In the genomic region with DNA sequence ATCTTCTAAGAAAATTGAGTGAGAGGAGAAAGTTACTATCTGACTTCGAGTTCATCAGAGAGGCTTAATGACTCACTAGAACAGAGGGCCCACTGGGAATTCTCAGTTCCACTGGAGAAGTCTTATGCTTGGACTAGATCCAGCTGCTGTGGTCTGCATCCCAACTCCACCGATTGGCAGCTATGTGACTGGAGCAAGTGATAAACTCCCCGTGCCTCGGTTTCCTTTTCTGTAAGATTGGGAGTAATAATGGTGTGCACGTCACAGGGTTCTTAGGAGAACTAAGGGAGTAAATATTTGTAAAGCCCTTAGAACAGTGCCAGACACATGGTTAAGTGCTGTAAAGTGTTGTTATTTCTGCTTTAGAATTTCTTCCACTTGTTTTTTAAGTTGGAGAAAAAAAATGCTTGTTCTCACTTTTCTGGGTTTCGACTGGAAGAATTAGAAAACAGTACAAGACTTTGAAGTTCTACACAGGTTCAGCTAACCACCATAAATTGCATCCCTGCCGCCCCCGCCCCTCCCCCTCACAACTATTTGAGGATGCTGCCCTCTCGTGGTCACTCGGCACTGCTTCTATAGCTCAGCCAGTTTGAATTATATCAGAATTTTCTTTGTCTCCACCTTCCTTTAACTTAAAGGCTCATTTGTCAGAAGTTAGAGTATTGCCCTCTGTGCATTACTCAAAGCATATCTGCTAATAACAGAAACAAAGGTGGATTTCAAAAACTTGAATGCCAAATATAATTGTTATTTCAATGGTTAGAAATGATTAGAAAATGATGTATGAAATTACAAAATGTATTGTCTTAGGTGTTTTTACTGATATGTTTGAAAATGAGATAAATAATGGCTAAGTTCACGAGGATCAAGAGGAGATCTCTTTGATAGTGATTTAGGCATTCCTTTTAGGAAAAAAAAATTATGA, we compare ENCODE assay signal across 8 cellular contexts.
DNase-seq lines count a peak whose midpoint lies in the region; ATAC-seq lines count a peak whose summit lies in the region.

No MANE protein-coding gene starts in this region.

- DNase-seq in D341Med (ENCODE audit: low spot score) (peak; percentile 74), NCI-H748 treated with DMSO at 0.1 percent for 48 hours (lab: John Stamatoyannopoulos, UW) (peak; percentile 68), memory B cell (ENCODE audit: low spot score in 2 of 2) (peak; percentile 52 to 58)
- DNase-seq in activated CD4-positive, alpha-beta memory T cell treated with anti-CD3 and anti-CD28 coated beads, Interleukin-2, amount 10 ng/mL, durations not matched to agents 7 days and 5 days, result peak; percentile 72
- DNase-seq in effector CD4-positive, alpha-beta T cell, result peak; percentile 61
- DNase-seq in stimulated activated CD8-positive, alpha-beta memory T cell treated with anti-CD3 and anti-CD28 coated beads, Interleukin-12 subunit alpha, Interleukin-12 subunit beta, amount 100 ng/mL, for 4 hours (ENCODE audit: low read depth), result peak; percentile 43

- ATAC-seq in HG02798 (IDR thresholded peaks at IDR 0.05; ENCODE audit: poor library complexity, unreplicated experiment), result peak; percentile 55
- peak; percentile 91 for ATAC-seq in memory B cell (ENCODE audit: low read depth)
- ATAC-seq in HG03342 (IDR thresholded peaks at IDR 0.05; ENCODE audit: unreplicated experiment), result no peak

- H3K27me3 Mint-ChIP-seq in activated CD4-positive, alpha-beta memory T cell treated with anti-CD3 and anti-CD28 coated beads, Interleukin-2, amount 10 ng/mL, durations not matched to agents 7 days and 5 days, result peaks cover 6% of the 10 kb centered on the region
- H3K27me3 Mint-ChIP-seq in memory B cell, result no peaks in the 10 kb centered on the region

- H3K9me3 Mint-ChIP-seq in activated CD4-positive, alpha-beta memory T cell treated with anti-CD3 and anti-CD28 coated beads, Interleukin-2, amount 10 ng/mL, durations not matched to agents 7 days and 5 days, result no peaks in the 10 kb centered on the region
- H3K9me3 Mint-ChIP-seq in memory B cell, result no peaks in the 10 kb centered on the region

- CTCF ChIA-PET in activated CD4-positive, alpha-beta memory T cell treated with anti-CD3 and anti-CD28 coated beads, Interleukin-2, amount 10 ng/mL, durations not matched to agents 7 days and 5 days (lab: Charles Lee), result interaction anchor here (0.6 to 3.4 kb wide), 38 partner anchors 9 to 459 kb away, joined by 3 to 45 read pairs (median 4); a partner anchor contains a TSS

- POLR2A ChIA-PET in activated CD4-positive, alpha-beta memory T cell treated with anti-CD3 and anti-CD28 coated beads, Interleukin-2, amount 10 ng/mL, durations not matched to agents 7 days and 5 days (lab: Charles Lee), result no interaction called here

- H3K36me3 Mint-ChIP-seq in activated CD4-positive, alpha-beta memory T cell treated with anti-CD3 and anti-CD28 coated beads, Interleukin-2, amount 10 ng/mL, durations not matched to agents 7 days and 5 days (ENCODE audit: low read depth), result no peaks in the 10 kb centered on the region
- no peaks in the 10 kb centered on the region for H3K36me3 Mint-ChIP-seq in memory B cell

- H3K4me1 Mint-ChIP-seq in activated CD4-positive, alpha-beta memory T cell treated with anti-CD3 and anti-CD28 coated beads, Interleukin-2, amount 10 ng/mL, durations not matched to agents 7 days and 5 days, result peaks cover 4% of the 10 kb centered on the region
- peaks cover 10% of the 10 kb centered on the region for H3K4me1 Mint-ChIP-seq in memory B cell

- H3K4me3 Mint-ChIP-seq in activated CD4-positive, alpha-beta memory T cell treated with anti-CD3 and anti-CD28 coated beads, Interleukin-2, amount 10 ng/mL, durations not matched to agents 7 days and 5 days, result no peak overlapping the region
- H3K4me3 Mint-ChIP-seq in memory B cell, result no peak overlapping the region

- H3K27ac Mint-ChIP-seq in activated CD4-positive, alpha-beta memory T cell treated with anti-CD3 and anti-CD28 coated beads, Interleukin-2, amount 10 ng/mL, durations not matched to agents 7 days and 5 days, result no peak overlapping the region
- H3K27ac Mint-ChIP-seq in memory B cell, result no peak overlapping the region
